1 cellular context compared by ENCODE assay signal in the genomic region with DNA sequence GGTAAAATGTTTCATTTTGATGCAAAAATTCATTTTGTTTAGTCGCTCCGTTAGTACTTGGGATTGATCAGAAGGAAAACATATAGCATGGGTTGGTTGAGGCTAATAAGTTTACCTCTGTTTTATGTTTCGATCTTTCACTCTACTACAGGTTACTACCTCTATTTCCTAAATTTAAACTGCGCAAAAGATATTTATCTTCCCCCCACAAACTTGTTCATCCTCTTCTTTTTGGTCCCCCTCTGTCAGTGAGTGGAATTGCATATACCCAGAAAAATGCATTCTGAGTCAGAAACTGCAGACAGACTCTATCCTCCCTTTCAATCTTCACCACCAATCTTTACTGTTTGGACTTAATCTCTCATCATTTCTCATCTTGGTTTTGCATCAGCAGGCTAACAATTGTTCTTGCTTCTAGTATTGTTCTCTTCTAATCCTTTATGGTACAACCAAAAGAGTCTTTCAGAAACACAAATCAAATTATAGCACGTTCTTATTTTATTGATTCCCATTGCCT.
TF ChIP-seq lines count a peak whose summit lies in the region.

No MANE protein-coding gene starts in this region.

TF ChIP-seq in H1, 55 proteins besides CTCF, POLR2A, EP300 and RAD21:
- TF ChIP-seq PHF8 (conservative IDR thresholded peaks at IDR 0.05; ENCODE audit: low read depth, low read length): no peak
- no peak for TF ChIP-seq CHD2 (IDR thresholded peaks at IDR 0.05; ENCODE audit: low read length)
- no peak for TF ChIP-seq SIRT6 (IDR thresholded peaks at IDR 0.05; ENCODE audit: low read length)
- no peak for TF ChIP-seq KDM4A (IDR thresholded peaks at IDR 0.05; ENCODE audit: low read depth, low read length, severe bottlenecking)
- no peak for TF ChIP-seq BACH1 (IDR thresholded peaks at IDR 0.05; ENCODE audit: low read length)
- TF ChIP-seq KDM5A (IDR thresholded peaks at IDR 0.05; ENCODE audit: low read length): no peak
- TF ChIP-seq NRF1 (IDR thresholded peaks at IDR 0.05; ENCODE audit: low read depth, low read length): no peak
- TF ChIP-seq, protein P1, sequence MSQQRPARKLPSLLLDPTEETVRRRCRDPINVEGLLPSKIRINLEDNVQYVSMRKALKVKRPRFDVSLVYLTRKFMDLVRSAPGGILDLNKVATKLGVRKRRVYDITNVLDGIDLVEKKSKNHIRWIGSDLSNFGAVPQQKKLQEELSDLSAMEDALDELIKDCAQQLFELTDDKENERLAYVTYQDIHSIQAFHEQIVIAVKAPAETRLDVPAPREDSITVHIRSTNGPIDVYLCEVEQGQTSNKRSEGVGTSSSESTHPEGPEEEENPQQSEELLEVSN (IDR thresholded peaks at IDR 0.05): no peak
- TF ChIP-seq BCL11A (IDR thresholded peaks at IDR 0.05; ENCODE audit: low read depth in 2 of 2, low read length in 2 of 2): no peak
- TF ChIP-seq MAFK (IDR thresholded peaks at IDR 0.05; ENCODE audit: low read depth, low read length): no peak
- no peak for TF ChIP-seq EZH2 (IDR thresholded peaks at IDR 0.05; ENCODE audit: low read depth, low read length, severe bottlenecking)
